ENCODE assay signal across 28 cellular contexts in genomic region chr12:40711121-40711520, GRCh38. TPM values are rescaled to one million over a fixed set of nuclear protein-coding genes. Genes with fewer than 3 reads are reported as not detected.
"Had no signal": no experiment of that assay in that cellular context is flagged by ENCODE, and none has a peak within 500 bp of the region (broad histone marks: within the 10 kb centered on the region; RNA-seq: fewer than 3 reads in every experiment).

No MANE protein-coding gene starts in this region.

- H3K27ac Mint-ChIP-seq: endodermal cell; memory B cell; mesothelial cell of epicardium; nephron; stimulated activated memory B cell treated with anti-CD40 and anti-IgM and Interleukin-4, amounts not matched to agents 10 μg/mL and 1 μg/mL and 100 μg/mL, for 72 hours; stimulated activated naive CD8-positive, alpha-beta T cell treated with anti-CD3 and anti-CD28 coated beads, Interleukin-15, Interleukin-2, amounts not matched to agents 100 ng/mL and 50 ng/mL, for 24 hours had no signal

- DNase-seq: effector CD4-positive, alpha-beta T cell; endodermal cell; erythroblast; foreskin keratinocyte; head of caudate nucleus; kidney; left cardiac atrium; left ventricle myocardium inferior; lower lobe of right lung; psoas muscle; retina; right lobe of liver; spleen; stimulated activated CD4-positive, alpha-beta T cell treated with anti-CD3 and anti-CD28 coated beads, Interleukin-15, amount 100 ng/mL, for 24 hours; stimulated activated CD4-positive, alpha-beta T cell treated with anti-CD3 and anti-CD28 coated beads, Interleukin-1b, Interleukin-23, amount 100 ng/mL, for 48 hours; stimulated activated CD4-positive, alpha-beta T cell treated with anti-CD3 and anti-CD28 coated beads, Interleukin-4, amount 100 ng/mL, for 24 hours; tibial artery; upper lobe of left lung; uterus had no signal

- H3K9me3 ChIP-seq: left ventricle myocardium inferior, lower lobe of right lung, neutrophil, psoas muscle, right lobe of liver, spleen, tibial artery, upper lobe of left lung, uterus had no signal

- H3K4me1 Mint-ChIP-seq: memory B cell; mesothelial cell of epicardium; nephron; stimulated activated memory B cell treated with anti-CD40 and anti-IgM and Interleukin-4, amounts not matched to agents 10 μg/mL and 1 μg/mL and 100 μg/mL, for 72 hours had no signal

- H3K27me3 Mint-ChIP-seq: memory B cell; stimulated activated memory B cell treated with anti-CD40 and anti-IgM and Interleukin-4, amounts not matched to agents 10 μg/mL and 1 μg/mL and 100 μg/mL, for 72 hours; stimulated activated naive CD8-positive, alpha-beta T cell treated with anti-CD3 and anti-CD28 coated beads, Interleukin-15, Interleukin-2, amounts not matched to agents 100 ng/mL and 50 ng/mL, for 24 hours had no signal

- H3K27me3 ChIP-seq: foreskin keratinocyte, hepatocyte, neutrophil, right lobe of liver, spleen, tibial artery, upper lobe of left lung, uterus had no signal

- H3K9me3 Mint-ChIP-seq: endodermal cell; memory B cell; mesothelial cell of epicardium; nephron; stimulated activated memory B cell treated with anti-CD40 and anti-IgM and Interleukin-4, amounts not matched to agents 10 μg/mL and 1 μg/mL and 100 μg/mL, for 72 hours had no signal

- H3K36me3 ChIP-seq: left ventricle myocardium inferior, lower lobe of right lung, neutrophil, right lobe of liver, spleen, tibial artery, upper lobe of left lung, uterus had no signal

- H3K4me2 ChIP-seq: hepatocyte had no signal

- H3K36me3 Mint-ChIP-seq: memory B cell; mesothelial cell of epicardium; stimulated activated memory B cell treated with anti-CD40 and anti-IgM and Interleukin-4, amounts not matched to agents 10 μg/mL and 1 μg/mL and 100 μg/mL, for 72 hours had no signal

- H3K27ac ChIP-seq: foreskin keratinocyte, hepatocyte, left ventricle myocardium inferior, lower lobe of right lung, neutrophil, psoas muscle, right lobe of liver, spleen, tibial artery, upper lobe of left lung, uterus had no signal

- ATAC-seq: foreskin keratinocyte; left cardiac atrium; lower lobe of right lung; psoas muscle; right lobe of liver; stimulated activated memory B cell treated with anti-CD40 and anti-IgM and Interleukin-4, amounts not matched to agents 10 μg/mL and 1 μg/mL and 100 μg/mL, for 72 hours had no signal

- FAIRE-seq: endothelial cell of umbilical vein, kidney had no signal

- H3K4me3 ChIP-seq: hepatocyte, left ventricle myocardium inferior, lower lobe of right lung, psoas muscle, right lobe of liver, spleen, tibial artery, upper lobe of left lung, uterus had no signal

- H3K4me1 ChIP-seq: left ventricle myocardium inferior, lower lobe of right lung, psoas muscle, right lobe of liver, spleen, tibial artery, upper lobe of left lung, uterus had no signal

- H3K79me2 ChIP-seq: hepatocyte had no signal

- H3K4me3 Mint-ChIP-seq: endodermal cell; memory B cell; mesothelial cell of epicardium; nephron; stimulated activated memory B cell treated with anti-CD40 and anti-IgM and Interleukin-4, amounts not matched to agents 10 μg/mL and 1 μg/mL and 100 μg/mL, for 72 hours; stimulated activated naive CD8-positive, alpha-beta T cell treated with anti-CD3 and anti-CD28 coated beads, Interleukin-15, Interleukin-2, amounts not matched to agents 100 ng/mL and 50 ng/mL, for 24 hours had no signal

- H2AFZ ChIP-seq: hepatocyte had no signal

RNA-seq across cellular contexts. Expression of gene CNTN1, which starts 18.9 kb away (rescaled TPM):
- total RNA-seq: dermis microvascular lymphatic vessel endothelial cell had no signal
- polyA plus RNA-seq: endothelial cell of umbilical vein had no signal
